9 cellular contexts compared by ENCODE assay signal in the genomic region with DNA sequence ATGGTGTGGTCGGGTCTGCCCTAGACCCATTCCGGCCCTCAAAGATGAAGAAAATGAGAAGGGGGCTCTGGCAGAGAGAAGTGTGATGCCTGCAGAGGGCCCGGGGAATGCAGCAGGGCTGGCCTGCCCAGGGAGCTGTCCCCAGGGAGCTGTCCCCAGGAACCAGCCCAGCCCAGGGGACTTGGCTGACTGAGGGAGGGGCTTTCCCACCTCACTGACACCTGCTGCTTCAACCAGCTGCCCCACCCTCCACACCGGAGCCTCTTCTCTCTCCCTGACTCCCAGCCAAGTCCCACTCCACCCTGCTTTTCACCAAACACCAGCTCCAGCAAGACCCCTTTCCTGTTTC.
A peak's percentile ranks its signal among the peaks of the same experiment; 100 is the strongest.
DNase-seq lines count a peak whose midpoint lies in the region; ATAC-seq and TF ChIP-seq lines count a peak whose summit lies in the region.
"Had no signal": no experiment of that assay in that cellular context is flagged by ENCODE, and none has a peak within 500 bp of the region (broad histone marks: within the 10 kb centered on the region; RNA-seq: fewer than 3 reads in every experiment).

No MANE protein-coding gene starts in this region.

- no peaks in the 10 kb centered on the region for H3K9me3 ChIP-seq in osteoblast (ENCODE audit: low read depth, low read length)

- H3K27ac ChIP-seq in ACC112 (ENCODE audit: low read depth, low read length), result peak overlapping the region; percentile 92
- H3K27ac ChIP-seq in dorsolateral prefrontal cortex, result peak overlapping the region in 57 of 59 donors; percentile 62 to 98 (median 89)
- peak overlapping the region; percentile 95 for H3K27ac ChIP-seq in osteoblast (ENCODE audit: low read depth, low read length)
- H3K27ac ChIP-seq: KMS-11 had no signal

- H3K4me3 ChIP-seq in ACC112 (ENCODE audit: low read depth, low read length) (no peak overlapping the region), dorsolateral prefrontal cortex (no peak overlapping the region), osteoblast (ENCODE audit: insufficient read depth, low read length) (no peak overlapping the region)

- no peak overlapping the region for H2AFZ ChIP-seq in ACC112 (ENCODE audit: low read length, unreplicated experiment)
- no peak overlapping the region for H2AFZ ChIP-seq in osteoblast (ENCODE audit: low read length)

- TF ChIP-seq CTCF in dorsolateral prefrontal cortex (IDR thresholded peaks at IDR 0.05 in 54 of 56, conservative IDR thresholded peaks at IDR 0.05 in 2 of 56; ENCODE audit: low read depth in 1 of 56, partially characterized antibody in 56 of 56), result no peak
- no peak for TF ChIP-seq CTCF in osteoblast (IDR thresholded peaks at IDR 0.05; ENCODE audit: extremely low read depth, low read depth, low read length)

- H3K27me3 ChIP-seq in ACC112 (ENCODE audit: insufficient read depth, low read length) (no peaks in the 10 kb centered on the region), dorsolateral prefrontal cortex (no peaks in the 10 kb centered on the region), osteoblast (ENCODE audit: insufficient read depth, low read length) (no peaks in the 10 kb centered on the region)

- H3K4me1 ChIP-seq in ACC112 (ENCODE audit: control insufficient read depth, insufficient read depth, low read length, unreplicated experiment) (peaks cover 39% of the 10 kb centered on the region), osteoblast (ENCODE audit: insufficient read depth, low read length) (peaks cover 38% of the 10 kb centered on the region)

- H3K36me3 ChIP-seq in ACC112 (ENCODE audit: insufficient read depth, low read length), result peaks cover 4% of the 10 kb centered on the region; the same call in 1 of the 2 replicates
- peaks cover 62% of the 10 kb centered on the region for H3K36me3 ChIP-seq in osteoblast (ENCODE audit: insufficient read depth, low read length)

- H3K79me2 ChIP-seq in ACC112 (ENCODE audit: control insufficient read depth, insufficient read depth, low read length, unreplicated experiment), result peaks cover 4% of the 10 kb centered on the region
- H3K79me2 ChIP-seq in osteoblast (ENCODE audit: insufficient read depth, low read length), result peaks cover 3% of the 10 kb centered on the region

- no peaks in the 10 kb centered on the region for H4K20me1 ChIP-seq in osteoblast (ENCODE audit: insufficient read depth, low read length)

- DNase-seq in NCI-H1105 (lab: John Stamatoyannopoulos, UW) (peak; percentile 65), dorsolateral prefrontal cortex (no peak), osteoblast (ENCODE audit: insufficient read length, low spot score, missing footprints) (no peak), HuH-7 (ENCODE audit: low spot score) (no peak), germinal center (ENCODE audit: low spot score) (no peak), ACHN (no peak)

- in situ Hi-C loops in ACHN (cut with HindIII; ENCODE audit: low pct_ligation_motif_present, low pct_unique_long_range_greater_than_20kb, low sequenced_read_pairs), result no loop called here

- intact Hi-C loops in dorsolateral prefrontal cortex (cut with DNase I), result loop anchor here in 1 of 2 donors (5.0 to 10.0 kb wide), 2 partner anchors 221 to 278 kb away; no protein-coding TSS in a partner anchor

- H3K4me2 ChIP-seq in osteoblast (ENCODE audit: insufficient read depth, low read length), result peak overlapping the region; percentile 71
- H3K4me2 ChIP-seq: KMS-11 had no signal

- ATAC-seq in HG03280 (IDR thresholded peaks at IDR 0.05; ENCODE audit: unreplicated experiment), result no peak
